27 cellular contexts compared by ENCODE assay signal in the genomic region with DNA sequence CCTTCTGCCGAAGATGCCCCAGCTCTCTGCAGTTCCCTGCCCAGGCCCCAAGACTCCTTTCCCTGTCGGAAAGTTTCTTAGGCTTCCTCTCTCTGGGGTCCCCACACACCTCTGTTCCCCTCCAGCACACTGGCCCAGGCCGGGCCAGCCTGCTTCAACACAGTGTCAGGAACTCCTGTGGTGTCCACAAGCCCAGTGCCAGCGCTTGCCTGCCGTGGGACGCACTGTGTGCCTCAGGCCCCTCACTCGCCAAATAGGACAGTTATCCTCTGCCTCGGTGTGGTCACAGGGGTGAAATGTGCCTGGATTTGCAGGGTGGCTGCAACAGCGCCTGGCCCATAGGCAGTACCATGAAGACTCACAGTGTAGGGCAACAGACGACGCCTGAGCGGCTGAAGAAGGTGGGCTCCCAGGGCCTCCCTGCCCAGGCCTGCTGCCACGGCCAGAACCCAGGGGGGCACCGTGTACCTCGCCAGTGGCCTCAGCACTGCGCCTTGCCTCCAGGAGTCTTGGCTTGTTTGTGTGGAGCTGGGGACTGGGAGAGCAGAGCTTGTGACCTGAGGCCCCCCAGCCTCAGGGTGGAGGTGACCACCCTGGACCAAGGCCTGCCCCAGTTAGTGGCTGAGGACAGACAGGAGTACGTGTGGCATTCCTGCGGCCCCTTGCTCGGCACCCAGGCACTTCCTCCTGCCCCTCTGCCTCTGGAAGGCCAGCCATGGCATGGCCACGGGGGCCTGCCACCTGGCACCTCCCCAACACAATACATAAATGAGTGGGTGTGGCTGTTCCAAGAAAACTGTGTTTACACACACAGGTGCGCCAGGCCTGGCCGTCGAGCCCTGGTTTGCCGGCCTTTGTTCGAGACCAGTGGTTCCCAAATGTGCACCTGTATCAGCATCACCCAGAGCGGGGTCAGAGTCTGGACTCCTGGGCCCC. TPM values are rescaled to one million over a fixed set of nuclear protein-coding genes. Genes with fewer than 3 reads are reported as not detected.
DNase-seq lines count a peak whose midpoint lies in the region; ATAC-seq and TF ChIP-seq lines count a peak whose summit lies in the region.
"Had no signal": no experiment of that assay in that cellular context is flagged by ENCODE, and none has a peak within 500 bp of the region (broad histone marks: within the 10 kb centered on the region; RNA-seq: fewer than 3 reads in every experiment).

No MANE protein-coding gene starts in this region.

- H3K4me3 ChIP-seq in upper lobe of left lung = no peak overlapping the region
- H3K4me3 ChIP-seq: skin epidermis had no signal

- H3K36me3 Mint-ChIP-seq in activated CD4-positive, alpha-beta memory T cell treated with anti-CD3 and anti-CD28 coated beads, Interleukin-2, amount 10 ng/mL, durations not matched to agents 7 days and 5 days (ENCODE audit: low read depth) = no peaks in the 10 kb centered on the region
- no peaks in the 10 kb centered on the region for H3K36me3 Mint-ChIP-seq in activated CD4-positive, alpha-beta memory T cell treated with anti-CD3 and anti-CD28 coated beads for 36 hours
- H3K36me3 Mint-ChIP-seq: activated naive CD4-positive, alpha-beta T cell treated with anti-CD3 and anti-CD28 coated beads, Interleukin-2, amount 50 U/mL, for 24 hours had no signal

- H3K27me3 Mint-ChIP-seq in activated CD4-positive, alpha-beta memory T cell treated with anti-CD3 and anti-CD28 coated beads, Interleukin-2, amount 10 ng/mL, durations not matched to agents 7 days and 5 days = peaks cover 5% of the 10 kb centered on the region
- H3K27me3 Mint-ChIP-seq in activated CD4-positive, alpha-beta memory T cell treated with anti-CD3 and anti-CD28 coated beads for 36 hours = peaks cover 7% of the 10 kb centered on the region

- peaks cover 23% of the 10 kb centered on the region for H3K4me1 Mint-ChIP-seq in activated CD4-positive, alpha-beta memory T cell treated with anti-CD3 and anti-CD28 coated beads, Interleukin-2, amount 10 ng/mL, durations not matched to agents 7 days and 5 days
- H3K4me1 Mint-ChIP-seq in activated CD4-positive, alpha-beta memory T cell treated with anti-CD3 and anti-CD28 coated beads for 36 hours (ENCODE audit: low read depth) = peaks cover 20% of the 10 kb centered on the region

- TF ChIP-seq EP300 in upper lobe of left lung (IDR thresholded peaks at IDR 0.05) = no peak

- peaks cover 0 to 16% (median 9%) of the 10 kb centered on the region in 4 donors for H3K4me1 ChIP-seq in upper lobe of left lung

- peak; percentile 68 for ATAC-seq in left colon
- ATAC-seq in upper lobe of left lung (ENCODE audit: low FRiP score in 2 of 2) = no peak
- ATAC-seq in GM21515 (IDR thresholded peaks at IDR 0.05; ENCODE audit: unreplicated experiment) = no peak
- ATAC-seq: activated T-helper 17 cell treated with anti-CD3 and anti-CD28 coated beads, Interleukin-2, amount 50 U/mL, for 72 hours; HCT116 had no signal

- H3K9me3 ChIP-seq in upper lobe of left lung = no peaks in the 10 kb centered on the region

- H3K4me3 Mint-ChIP-seq in activated CD4-positive, alpha-beta memory T cell treated with anti-CD3 and anti-CD28 coated beads, Interleukin-2, amount 10 ng/mL, durations not matched to agents 7 days and 5 days = no peak overlapping the region
- H3K4me3 Mint-ChIP-seq in activated CD4-positive, alpha-beta memory T cell treated with anti-CD3 and anti-CD28 coated beads for 36 hours = no peak overlapping the region
- H3K4me3 Mint-ChIP-seq: activated CD4-positive, alpha-beta T cell treated with anti-CD3 and anti-CD28 coated beads, Interleukin-2, amount 10 ng/mL, durations not matched to agents 24 days and 14 days; activated naive CD4-positive, alpha-beta T cell treated with anti-CD3 and anti-CD28 coated beads, Interleukin-2, amount 50 U/mL, for 24 hours; activated T-helper 17 cell treated with anti-CD3 and anti-CD28 coated beads, Interleukin-2, amount 50 U/mL, for 72 hours; T-helper 2 cell treated with Interferon-gamma antibody and Interleukin-4, amounts not matched to agents 5 μg/mL and 100 μg/mL, for 36 hours had no signal

- peaks cover 0 to 5% (median 2%) of the 10 kb centered on the region in 4 donors for H3K27me3 ChIP-seq in upper lobe of left lung

- WGBS in upper lobe of left lung, 2 donors = 85 to 92% methylated on average over 15 to 26 of the region's 26 CpGs

- POLR2A ChIA-PET in activated CD4-positive, alpha-beta memory T cell treated with anti-CD3 and anti-CD28 coated beads, Interleukin-2, amount 10 ng/mL, durations not matched to agents 7 days and 5 days (lab: Charles Lee) = no interaction called here
- POLR2A ChIA-PET in activated CD4-positive, alpha-beta memory T cell treated with anti-CD3 and anti-CD28 coated beads for 36 hours (lab: Charles Lee) = no interaction called here

- H3K9me3 Mint-ChIP-seq in activated CD4-positive, alpha-beta memory T cell treated with anti-CD3 and anti-CD28 coated beads, Interleukin-2, amount 10 ng/mL, durations not matched to agents 7 days and 5 days = no peaks in the 10 kb centered on the region
- H3K9me3 Mint-ChIP-seq in activated CD4-positive, alpha-beta memory T cell treated with anti-CD3 and anti-CD28 coated beads for 36 hours = no peaks in the 10 kb centered on the region
- H3K9me3 Mint-ChIP-seq: activated CD4-positive, alpha-beta T cell treated with anti-CD3 and anti-CD28 coated beads, Interleukin-2, amount 10 ng/mL, durations not matched to agents 24 days and 14 days; activated naive CD4-positive, alpha-beta T cell treated with anti-CD3 and anti-CD28 coated beads, Interleukin-2, amount 50 U/mL, for 24 hours; activated T-helper 17 cell treated with anti-CD3 and anti-CD28 coated beads, Interleukin-2, amount 50 U/mL, for 72 hours; T-helper 2 cell treated with Interferon-gamma antibody and Interleukin-4, amounts not matched to agents 5 μg/mL and 100 μg/mL, for 36 hours had no signal

- peak; percentile 12 for DNase-seq in activated CD4-positive, alpha-beta memory T cell treated with anti-CD3 and anti-CD28 coated beads, Interleukin-2, amount 10 ng/mL, durations not matched to agents 7 days and 5 days
- no peak for DNase-seq in activated CD4-positive, alpha-beta memory T cell treated with anti-CD3 and anti-CD28 coated beads for 36 hours
- DNase-seq in NCI-H748 treated with DMSO at 0.1 percent for 48 hours (lab: John Stamatoyannopoulos, UW) = peak; percentile 22
- DNase-seq in left colon = peak; percentile 84 to 86
- DNase-seq in upper lobe of left lung = peak; percentile 21 to 77
- no peak for DNase-seq in NOMO-1 treated with dmso at 0.1 percent for 144 hours (lab: John Stamatoyannopoulos, UW; ENCODE audit: unreplicated experiment)
- DNase-seq in SK-N-DZ (ENCODE audit: low spot score) = no peak
- DNase-seq: activated CD4-positive, alpha-beta T cell treated with anti-CD3 and anti-CD28 coated beads, Interleukin-2, amount 10 ng/mL, durations not matched to agents 24 days and 14 days; aorta; Calu3; glutamatergic neuron; mammary epithelial cell; NCI-H1048; NCI-H2107; NCI-H524; stimulated activated CD4-positive, alpha-beta T cell treated with anti-CD3 and anti-CD28 coated beads, Interleukin-1b, Interleukin-23, amount 100 ng/mL, for 48 hours had no signal

- H3K27ac ChIP-seq in upper lobe of left lung = no peak overlapping the region
- H3K27ac ChIP-seq: HL-60, RWPE1, skin epidermis had no signal

- CTCF ChIA-PET in activated CD4-positive, alpha-beta memory T cell treated with anti-CD3 and anti-CD28 coated beads, Interleukin-2, amount 10 ng/mL, durations not matched to agents 7 days and 5 days (lab: Charles Lee) = no interaction called here
- CTCF ChIA-PET in activated CD4-positive, alpha-beta memory T cell treated with anti-CD3 and anti-CD28 coated beads for 36 hours (lab: Charles Lee) = interaction anchor here (1.0 kb wide), 1 partner anchor 13 kb away, joined by 3 read pairs; no protein-coding TSS in a partner anchor

- no peak for TF ChIP-seq CTCF in upper lobe of left lung (IDR thresholded peaks at IDR 0.05)

- no peak for TF ChIP-seq POLR2A in upper lobe of left lung (IDR thresholded peaks at IDR 0.05)

- H3K36me3 ChIP-seq in upper lobe of left lung = no peaks in the 10 kb centered on the region

- intact Hi-C loops in activated CD4-positive, alpha-beta memory T cell treated with anti-CD3 and anti-CD28 coated beads for 36 hours (cut with micrococcal nuclease) = no loop called here
- intact Hi-C loops in left colon (cut with DNase I, micrococcal nuclease) = no loop called here

- H3K27ac Mint-ChIP-seq in activated CD4-positive, alpha-beta memory T cell treated with anti-CD3 and anti-CD28 coated beads, Interleukin-2, amount 10 ng/mL, durations not matched to agents 7 days and 5 days = no peak overlapping the region
- no peak overlapping the region for H3K27ac Mint-ChIP-seq in activated CD4-positive, alpha-beta memory T cell treated with anti-CD3 and anti-CD28 coated beads for 36 hours
- H3K27ac Mint-ChIP-seq: activated CD4-positive, alpha-beta T cell treated with anti-CD3 and anti-CD28 coated beads, Interleukin-2, amount 10 ng/mL, durations not matched to agents 24 days and 14 days; activated naive CD4-positive, alpha-beta T cell treated with anti-CD3 and anti-CD28 coated beads, Interleukin-2, amount 50 U/mL, for 24 hours; activated T-helper 17 cell treated with anti-CD3 and anti-CD28 coated beads, Interleukin-2, amount 50 U/mL, for 72 hours; T-helper 2 cell treated with Interferon-gamma antibody and Interleukin-4, amounts not matched to agents 5 μg/mL and 100 μg/mL, for 36 hours had no signal

RNA-seq across cellular contexts. Expression of a gene that starts 4.7 kb away (rescaled TPM):
- total RNA-seq in activated CD4-positive, alpha-beta memory T cell treated with anti-CD3 and anti-CD28 coated beads, Interleukin-2, amount 10 ng/mL, durations not matched to agents 7 days and 5 days = not detected
- total RNA-seq in activated CD4-positive, alpha-beta memory T cell treated with anti-CD3 and anti-CD28 coated beads for 36 hours = not detected
- total RNA-seq in left colon (10 to 100 TPM in 1 of 2 donors, 1 to 10 TPM in 1; 9.4 to 60.8 TPM), upper lobe of left lung (10 to 100 TPM in 3 of 6 donors, 1 to 10 TPM in 2, not detected in 1; 5.2 to 14.7 (median 12.5) TPM)
- not detected in 2 replicates for polyA plus RNA-seq in SK-N-DZ (2014; cell fraction: cytosol; rRNA removed)
- not detected in 2 replicates for polyA plus RNA-seq in SK-N-DZ (2014; cell fraction: nucleus; rRNA removed)
- total RNA-seq: A673; activated CD4-positive, alpha-beta T cell treated with anti-CD3 and anti-CD28 coated beads, Interleukin-2, amount 10 ng/mL, durations not matched to agents 24 days and 14 days; activated T-helper 17 cell treated with anti-CD3 and anti-CD28 coated beads, Interleukin-2, amount 50 U/mL, for 72 hours; Calu3; dermis microvascular lymphatic vessel endothelial cell; endothelial cell of umbilical vein had no signal
- polyA plus RNA-seq: endothelial cell of umbilical vein, mammary epithelial cell had no signal

RNA-seq across cellular contexts. Expression of a gene that starts 57.6 kb away (rescaled TPM):
- 1 to 10 TPM; 7.7 to 7.9 TPM for total RNA-seq in activated CD4-positive, alpha-beta memory T cell treated with anti-CD3 and anti-CD28 coated beads, Interleukin-2, amount 10 ng/mL, durations not matched to agents 7 days and 5 days
- under 1 TPM; 0.29 to 0.38 TPM for total RNA-seq in activated CD4-positive, alpha-beta memory T cell treated with anti-CD3 and anti-CD28 coated beads for 36 hours
- total RNA-seq in left colon (1 to 10 TPM; 5.7 to 5.8 TPM), upper lobe of left lung (1 to 10 TPM; 1.8 to 7.3 (median 3.5) TPM)
- 18.6 and 26.8 TPM in 2 replicates for polyA plus RNA-seq in SK-N-DZ (2014; cell fraction: cytosol; rRNA removed)
- polyA plus RNA-seq in SK-N-DZ (2014; cell fraction: nucleus; rRNA removed) = 31.9 and 35.6 TPM in 2 replicates

Comparison
In these comparisons a context has a peak if more than half of its experiments do, and no peak if none do; other contexts are left out.
1. DNase-seq: peak in activated CD4-positive, alpha-beta memory T cell treated with anti-CD3 and anti-CD28 coated beads, Interleukin-2, amount 10 ng/mL, durations not matched to agents 7 days and 5 days (single experiment), NCI-H748 treated with DMSO at 0.1 percent for 48 hours (single experiment), left colon (2 of 2) and upper lobe of left lung (2 of 2); none in activated CD4-positive, alpha-beta memory T cell treated with anti-CD3 and anti-CD28 coated beads for 36 hours (single experiment), NOMO-1 treated with dmso at 0.1 percent for 144 hours (single experiment) and SK-N-DZ (single experiment).